In the genomic region with DNA sequence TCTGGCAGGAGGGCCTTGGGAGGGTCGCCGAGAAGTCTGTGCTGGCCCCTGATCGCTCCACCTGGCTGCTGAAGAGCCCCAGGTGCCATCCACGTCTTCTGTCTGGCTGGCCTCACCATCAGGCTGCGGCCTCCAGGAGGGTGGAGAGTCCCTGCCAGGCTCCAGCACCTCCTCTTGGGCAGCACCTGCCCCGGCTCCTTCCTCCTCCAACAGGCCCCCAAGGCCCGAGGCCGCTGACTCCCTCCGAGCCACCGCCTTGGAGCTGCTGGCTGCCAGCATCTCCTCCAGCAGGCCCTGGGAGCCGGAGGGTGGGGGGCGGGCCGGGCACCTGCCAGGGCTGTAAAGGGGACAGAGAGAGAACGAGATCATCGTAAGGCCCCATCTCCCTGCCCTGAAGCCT, we compare ENCODE assay signal across 1 cellular context.
TF ChIP-seq lines count a peak whose summit lies in the region.

No MANE protein-coding gene starts in this region.

TF ChIP-seq in IMR-90, 13 proteins besides CTCF, POLR2A, EP300 and RAD21:
- TF ChIP-seq MAZ (IDR thresholded peaks at IDR 0.05; ENCODE audit: borderline replicate concordance, low read depth, low read length) (no peak), BHLHE40 (IDR thresholded peaks at IDR 0.05; ENCODE audit: low read depth, low read length) (no peak), RCOR1 (IDR thresholded peaks at IDR 0.05; ENCODE audit: insufficient replicate concordance, low read length) (no peak)
- TF ChIP-seq, protein P1, sequence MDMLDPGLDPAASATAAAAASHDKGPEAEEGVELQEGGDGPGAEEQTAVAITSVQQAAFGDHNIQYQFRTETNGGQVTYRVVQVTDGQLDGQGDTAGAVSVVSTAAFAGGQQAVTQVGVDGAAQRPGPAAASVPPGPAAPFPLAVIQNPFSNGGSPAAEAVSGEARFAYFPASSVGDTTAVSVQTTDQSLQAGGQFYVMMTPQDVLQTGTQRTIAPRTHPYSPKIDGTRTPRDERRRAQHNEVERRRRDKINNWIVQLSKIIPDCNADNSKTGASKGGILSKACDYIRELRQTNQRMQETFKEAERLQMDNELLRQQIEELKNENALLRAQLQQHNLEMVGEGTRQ (IDR thresholded peaks at IDR 0.05; ENCODE audit: low read depth, low read length), result no peak
TF ChIP-seq in IMR-90: peak in this region for 0.
